Comparison of ENCODE assay signal across 8 cellular contexts in genomic region chr9:121268598-121269029, GRCh38.
DNase-seq lines count a peak whose midpoint lies in the region; ATAC-seq lines count a peak whose summit lies in the region.

No MANE protein-coding gene starts in this region.

- H3K4me3 ChIP-seq in duodenal mucosa (ENCODE audit: low read depth in 1 of 2, low read length in 2 of 2) (peak overlapping the region; percentile 88 to 95), muscle layer of duodenum (ENCODE audit: low read depth in 1 of 2, low read length in 2 of 2) (peak overlapping the region; percentile 84 to 90)

- peak overlapping the region; percentile 80 to 82 for H3K9ac ChIP-seq in duodenal mucosa (ENCODE audit: low read depth in 1 of 2, low read length in 2 of 2)

- H3K9me3 ChIP-seq in duodenal mucosa (ENCODE audit: control insufficient read depth in 1 of 2, low read length in 2 of 2) (no peaks in the 10 kb centered on the region), muscle layer of duodenum (ENCODE audit: control insufficient read depth in 1 of 2, low read length in 2 of 2) (no peaks in the 10 kb centered on the region)

- no peaks in the 10 kb centered on the region for H3K27me3 ChIP-seq in duodenal mucosa (ENCODE audit: control insufficient read depth in 1 of 2, insufficient read depth in 2 of 2, low read length in 2 of 2)
- H3K27me3 ChIP-seq in muscle layer of duodenum (ENCODE audit: low read depth, low read length), result no peaks in the 10 kb centered on the region

- H3K36me3 ChIP-seq in duodenal mucosa (ENCODE audit: control insufficient read depth in 1 of 2, insufficient read depth in 2 of 2, low read length in 2 of 2), result no peaks in the 10 kb centered on the region
- peaks cover 0 to 6% of the 10 kb centered on the region in 2 donors for H3K36me3 ChIP-seq in muscle layer of duodenum (ENCODE audit: control insufficient read depth in 1 of 2, insufficient read depth in 2 of 2, low read length in 2 of 2)

- ATAC-seq in GM21528 (IDR thresholded peaks at IDR 0.05; ENCODE audit: low FRiP score, unreplicated experiment), result peak; percentile 44
- ATAC-seq in HG03469 (IDR thresholded peaks at IDR 0.05; ENCODE audit: unreplicated experiment), result no peak

- H3K27ac ChIP-seq in duodenal mucosa (ENCODE audit: low read depth, low read length) (peak overlapping the region; percentile 71), muscle layer of duodenum (ENCODE audit: low read length) (peak overlapping the region; percentile 92)

- DNase-seq in AML-193 (lab: John Stamatoyannopoulos, UW), result peak; percentile 20 to 39
- DNase-seq in NOMO-1 treated with dmso at 0.1 percent for 144 hours (lab: John Stamatoyannopoulos, UW; ENCODE audit: unreplicated experiment), result peak; percentile 45
- no peak for DNase-seq in NCI-H146 (lab: John Stamatoyannopoulos, UW)
- DNase-seq in NCI-H526 treated with DMSO at 0.1 percent for 48 hours (lab: John Stamatoyannopoulos, UW), result no peak

- H3K4me1 ChIP-seq in duodenal mucosa (ENCODE audit: control insufficient read depth in 1 of 2, insufficient read depth in 2 of 2, low read length in 2 of 2), result peaks cover 41 to 52% of the 10 kb centered on the region in 2 donors
- peaks cover 16 to 52% of the 10 kb centered on the region in 2 donors for H3K4me1 ChIP-seq in muscle layer of duodenum (ENCODE audit: control insufficient read depth in 1 of 2, insufficient read depth in 2 of 2, low read length in 2 of 2)

Comparison
In these comparisons a context has a peak if more than half of its experiments do, and no peak if none do; other contexts are left out.
1. DNase-seq: peak in AML-193 (2 of 2) and NOMO-1 treated with dmso at 0.1 percent for 144 hours (single experiment); none in NCI-H146 (single experiment) and NCI-H526 treated with DMSO at 0.1 percent for 48 hours (single experiment).